17 cellular contexts compared by ENCODE assay signal in the genomic region with DNA sequence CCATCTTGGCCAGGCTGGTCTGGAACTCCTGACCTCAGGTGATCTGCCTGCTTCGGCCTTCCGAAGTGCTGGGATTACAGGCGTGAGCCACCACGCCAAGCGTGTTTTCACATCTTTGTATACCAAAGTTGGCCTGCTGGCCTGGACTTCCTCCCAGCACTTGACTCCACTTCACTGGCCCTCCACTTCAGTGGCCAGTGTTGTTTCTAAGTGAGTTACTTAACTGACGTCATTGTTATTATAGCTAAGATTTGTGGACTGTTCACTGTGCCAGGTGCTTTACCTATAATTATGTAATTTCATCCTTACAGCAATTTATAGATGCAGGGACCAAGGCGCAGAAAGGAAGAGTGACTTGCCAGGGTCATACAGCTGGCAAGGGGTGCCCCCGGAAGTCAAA. TPM values are rescaled to one million over a fixed set of nuclear protein-coding genes. Genes with fewer than 3 reads are reported as not detected.
DNase-seq lines count a peak whose midpoint lies in the region; ATAC-seq, FAIRE-seq and TF ChIP-seq lines count a peak whose summit lies in the region.
"Had no signal": no experiment of that assay in that cellular context is flagged by ENCODE, and none has a peak within 500 bp of the region (broad histone marks: within the 10 kb centered on the region; RNA-seq: fewer than 3 reads in every experiment).

No MANE protein-coding gene starts in this region.

- intact Hi-C loops in IMR-90 (cut with micrococcal nuclease), result no loop called here
- intact Hi-C loops in K562 (cut with micrococcal nuclease), result loop anchor here (5.0 kb wide), 2 partner anchors 49 to 149 kb away; no protein-coding TSS in a partner anchor

- H2BK15ac ChIP-seq in IMR-90 (ENCODE audit: low read depth, low read length), result no peak overlapping the region

- BruUV-seq in IMR-90 (replicated peaks; lab: Mats Ljungman, UMichigan), result no TSS peak
- BruUV-seq in K562 (replicated peaks; lab: Mats Ljungman, UMichigan), result no TSS peak

- no peak overlapping the region for H3K4ac ChIP-seq in IMR-90 (ENCODE audit: low read depth, low read length)

- no peak overlapping the region for H3K56ac ChIP-seq in IMR-90 (ENCODE audit: extremely low read depth, insufficient read depth, low read length)

- peaks cover 52 to 94% of the 10 kb centered on the region in 2 experiments for H3K79me1 ChIP-seq in IMR-90 (ENCODE audit: low read depth in 1 of 2, low read length in 2 of 2)

- H3K4me3 Mint-ChIP-seq in osteocyte (ENCODE audit: unreplicated experiment), result no peak overlapping the region
- H3K4me3 Mint-ChIP-seq: CD4-positive, CD25-positive, alpha-beta regulatory T cell had no signal

- H3K27me3 Mint-ChIP-seq in osteocyte (ENCODE audit: unreplicated experiment), result no peaks in the 10 kb centered on the region

- POLR2A ChIA-PET in IMR-90 (lab: Charles Lee; ENCODE audit: unreplicated experiment) (no interaction called here), K562 (lab: Yijun Ruan, JAX) (interaction anchor here (0.6 to 1.1 kb wide), 3 partner anchors 29 to 592 kb away, joined by 3 to 4 read pairs (median 4); no protein-coding TSS in a partner anchor)

- DNase-seq in IMR-90 (no peak), NCI-H2029 treated with DMSO at 0.1 percent for 48 hours (lab: John Stamatoyannopoulos, UW) (peak; percentile 33), K562 (ENCODE audit: extremely low read depth in 1 of 4, low spot score in 3 of 4) (no peak), osteocyte (ENCODE audit: extremely low spot score, unreplicated experiment) (no peak), Ammon's horn (ENCODE audit: low spot score) (no peak), D341Med (ENCODE audit: low spot score) (no peak)
- DNase-seq: DND-41, GDM1, GOT3, KG1, SIG-M5 had no signal

- H2BK20ac ChIP-seq in IMR-90 (ENCODE audit: low read depth, low read length), result no peak overlapping the region

- no peak overlapping the region for H4K5ac ChIP-seq in IMR-90 (ENCODE audit: low read depth, low read length)

- H3K9me3 Mint-ChIP-seq in osteocyte (ENCODE audit: unreplicated experiment), result no peaks in the 10 kb centered on the region
- H3K9me3 Mint-ChIP-seq: CD4-positive, CD25-positive, alpha-beta regulatory T cell had no signal

- H3K4me3 ChIP-seq in IMR-90 (ENCODE audit: insufficient read depth, low read depth, low read length), result no peak overlapping the region
- H3K4me3 ChIP-seq in K562, result no peak overlapping the region
- H3K4me3 ChIP-seq: MG63 had no signal

- H3K14ac ChIP-seq in IMR-90 (replicated peaks; ENCODE audit: low read depth, low read length), result no peak overlapping the region

- TF ChIP-seq POLR2A in IMR-90 (IDR thresholded peaks at IDR 0.05; ENCODE audit: low read depth, low read length) (no peak), K562 (conservative IDR thresholded peaks at IDR 0.05) (no peak)

- peak; percentile 60 for FAIRE-seq in K562 (lab: Jason Lieb, UNC)
- FAIRE-seq: GM12892, RCC 7860 had no signal

- TF ChIP-seq CTCF in IMR-90 (conservative IDR thresholded peaks at IDR 0.05; ENCODE audit: low read depth, low read length) (no peak), K562 (IDR thresholded peaks at IDR 0.05 in 2 of 3, conservative IDR thresholded peaks at IDR 0.05 in 1 of 3; ENCODE audit: insufficient read depth in 2 of 3, low read depth in 1 of 3, low read length in 3 of 3) (no peak), osteocyte (IDR thresholded peaks at IDR 0.05) (no peak)

- H2AK9ac ChIP-seq in IMR-90 (replicated peaks; ENCODE audit: low read depth, low read length, poor library complexity), result no peak overlapping the region

- H4K20me1 ChIP-seq in IMR-90 (ENCODE audit: insufficient read depth, low read length) (peaks cover 4% of the 10 kb centered on the region; the same call in 1 of the 2 replicates), K562 (replicated peaks; ENCODE audit: control insufficient read depth, insufficient read depth, low read length) (no peaks in the 10 kb centered on the region; the same call in 1 of the 2 replicates)

- no peak overlapping the region for H4K91ac ChIP-seq in IMR-90 (ENCODE audit: insufficient read depth, low read depth, low read length)

- H2AK5ac ChIP-seq in IMR-90 (ENCODE audit: low read depth, low read length), result 0 out of 2 replicates have a peak overlapping the region, but pooled peaks have one; percentile 11

- H3K27ac Mint-ChIP-seq in osteocyte (ENCODE audit: unreplicated experiment), result peak overlapping the region; percentile 97
- H3K27ac Mint-ChIP-seq: CD4-positive, CD25-positive, alpha-beta regulatory T cell had no signal

- H3K4me1 ChIP-seq in IMR-90 (ENCODE audit: control insufficient read depth, insufficient read depth, low read length) (peaks cover 12% of the 10 kb centered on the region), K562 (replicated peaks in 1 of 2; ENCODE audit: control insufficient read depth in 2 of 2, insufficient read depth in 2 of 2, low read length in 2 of 2) (no peaks in the 10 kb centered on the region)

- H4K8ac ChIP-seq in IMR-90 (ENCODE audit: low read depth in 2 of 2, low read length in 2 of 2), result no peak overlapping the region

- TF ChIP-seq EP300 in K562 (IDR thresholded peaks at IDR 0.05; ENCODE audit: low read length), result no peak

- H2AFZ ChIP-seq in IMR-90 (replicated peaks; ENCODE audit: low read length, poor library complexity) (no peak overlapping the region), K562 (ENCODE audit: low read depth, low read length) (no peak overlapping the region)

- peaks cover 90% of the 10 kb centered on the region for H3K4me1 Mint-ChIP-seq in osteocyte (ENCODE audit: unreplicated experiment)
- H3K4me1 Mint-ChIP-seq: CD4-positive, CD25-positive, alpha-beta regulatory T cell had no signal

- H3K36me3 Mint-ChIP-seq in osteocyte (ENCODE audit: unreplicated experiment), result peaks cover 2% of the 10 kb centered on the region
- H3K36me3 Mint-ChIP-seq: CD4-positive, CD25-positive, alpha-beta regulatory T cell had no signal

- no peaks in the 10 kb centered on the region for H3K9me3 ChIP-seq in IMR-90 (ENCODE audit: control insufficient read depth, insufficient read depth, low read length)
- no peaks in the 10 kb centered on the region for H3K9me3 ChIP-seq in K562 (replicated peaks; ENCODE audit: control insufficient read depth, insufficient read depth, low read depth, low read length)
- H3K9me3 ChIP-seq: MG63 had no signal

- H3K27ac ChIP-seq in IMR-90 (ENCODE audit: insufficient read depth, low read length) (no peak overlapping the region), K562 (ENCODE audit: extremely low read depth, low read depth, low read length) (no peak overlapping the region)
- H3K27ac ChIP-seq: HL-60 had no signal

- peaks cover 17% of the 10 kb centered on the region for H3K9me1 ChIP-seq in IMR-90 (ENCODE audit: insufficient read depth, low read length)
- H3K9me1 ChIP-seq in K562 (ENCODE audit: control insufficient read depth, insufficient read depth, low read length), result no peaks in the 10 kb centered on the region

- H3K79me2 ChIP-seq in K562 (ENCODE audit: control insufficient read depth, insufficient read depth, low read length), result no peaks in the 10 kb centered on the region

- TF ChIP-seq RAD21 in IMR-90 (IDR thresholded peaks at IDR 0.05; ENCODE audit: low read length) (no peak), K562 (CRISPR knock-in tag; conservative IDR thresholded peaks at IDR 0.05 in 1 of 2, IDR thresholded peaks at IDR 0.05 in 1 of 2) (no peak)

- H3K23ac ChIP-seq in IMR-90 (ENCODE audit: low read depth, low read length), result no peak overlapping the region

- H3K36me3 ChIP-seq in IMR-90 (ENCODE audit: control insufficient read depth, insufficient read depth, low read length) (no peaks in the 10 kb centered on the region; the same call in 1 of the 2 replicates), K562 (ENCODE audit: control insufficient read depth, insufficient read depth, low read length) (no peaks in the 10 kb centered on the region)

- H3K4me2 ChIP-seq in IMR-90 (ENCODE audit: low read depth, low read length) (no peak overlapping the region), K562 (ENCODE audit: insufficient read depth, low read length) (no peak overlapping the region)

- H3K9ac ChIP-seq in IMR-90 (ENCODE audit: low read depth, low read length), result no peak overlapping the region
- H3K9ac ChIP-seq in K562 (ENCODE audit: insufficient read depth in 1 of 2, low read depth in 2 of 2, low read length in 2 of 2), result no peak overlapping the region

- no peak overlapping the region for H2BK5ac ChIP-seq in IMR-90 (ENCODE audit: low read depth, low read length, poor library complexity, severe bottlenecking)

- in situ Hi-C loops in IMR-90 (cut with MboI; ENCODE audit: low sequenced_read_pairs), result no loop called here
- in situ Hi-C loops in K562 (cut with MboI), result no loop called here

- H3K18ac ChIP-seq in IMR-90 (ENCODE audit: low read depth, low read length), result no peak overlapping the region

- H3K27me3 ChIP-seq in IMR-90 (ENCODE audit: control insufficient read depth, insufficient read depth, low read length) (no peaks in the 10 kb centered on the region), K562 (ENCODE audit: control insufficient read depth in 2 of 2, insufficient read depth in 2 of 2, low read length in 2 of 2) (peaks cover 33 to 71% of the 10 kb centered on the region in 2 experiments)
- H3K27me3 ChIP-seq: MG63 had no signal

- dilution Hi-C loops in IMR-90 (cut with HindIII; ENCODE audit: low sequenced_read_pairs, unreplicated experiment), result no loop called here

- ATAC-seq in IMR-90 (ENCODE audit: low read depth), result no peak
- no peak for ATAC-seq in K562
- no peak for ATAC-seq in HG03439 (IDR thresholded peaks at IDR 0.05; ENCODE audit: unreplicated experiment)

- no peak overlapping the region for H2BK120ac ChIP-seq in IMR-90 (ENCODE audit: low read depth, low read length)

- 94% methylated on average over 5 of the region's 8 CpGs; no CpG with 5 or more reads in 1 of the 2 experiments for WGBS in IMR-90 (ENCODE audit: extremely low coverage in 2 of 2, insufficient read length in 1 of 2), 2 experiments
- 3% methylated on average over 8 of the region's 8 CpGs for WGBS in K562 (ENCODE audit: insufficient coverage, low coverage, missing lambda C conversion rate)

- CTCF ChIA-PET in IMR-90 (lab: Yijun Ruan, JAX), result interaction anchor here (0.5 to 1.0 kb wide), 2 partner anchors 8 to 33 kb away, joined by 3 read pairs; no protein-coding TSS in a partner anchor
- CTCF ChIA-PET in K562 (lab: Yijun Ruan, JAX; ENCODE audit: low intra/inter-chr PET ratio), result no interaction called here

RNA-seq across cellular contexts. Expression of gene HRH1, which starts 52.0 kb away (rescaled TPM):
- total RNA-seq in IMR-90 (2012; rRNA removed), result 13.1 and 16.1 TPM in 2 replicates
- polyA plus RNA-seq in IMR-90 (2012; rRNA removed), result 7.6 and 8.1 TPM in 2 replicates
- 3.3 and 4.8 TPM in 2 replicates for polyA plus RNA-seq in IMR-90 (2012; cell fraction: cytosol; rRNA removed)
- polyA plus RNA-seq in IMR-90 (2012; cell fraction: nucleus; rRNA removed; ENCODE audit: low replicate concordance), result 4.1 and 7.2 TPM in 2 replicates
- total RNA-seq in K562 (2011; cell fraction: chromatin; rRNA removed; ENCODE audit: low replicate concordance), result not detected in 2 replicates
- total RNA-seq in K562 (2011; cell fraction: nucleolus; rRNA removed), result not detected in 2 replicates
- total RNA-seq in K562 (2011; cell fraction: nucleoplasm; rRNA removed), result not detected in 2 replicates
- total RNA-seq in K562 (2014; rRNA removed), result 0.04 and 0.05 TPM in 2 replicates
- total RNA-seq in K562 (2014; rRNA removed; fragmentation: Illumina TruSeq; extraction: Trizol), result 0.15 TPM in 1 of 2 replicates, not detected in the other
- 0.07 and 0.19 TPM in 2 replicates for total RNA-seq in K562 (2015; rRNA removed; fragmentation: Illumina TruSeq; extraction: Trizol)
- total RNA-seq in K562 (2021), result 0.04 TPM in 1 of 2 replicates, not detected in the other
- 0.07 TPM in 1 of 2 replicates, not detected in the other for polyA plus RNA-seq in K562 (2011; rRNA removed)
- polyA plus RNA-seq in K562 (2011; cell fraction: cytosol; rRNA removed), result 0.01 and 0.03 TPM in 2 replicates
- polyA plus RNA-seq in K562 (2011; cell fraction: nucleus; rRNA removed), result not detected in 2 replicates
- 0.05 and 0.25 TPM in 2 replicates for polyA plus RNA-seq in K562 (2012)
- 0.04 TPM in 1 of 2 replicates, not detected in the other for polyA plus RNA-seq in K562 (2014; fragmentation: Illumina TruSeq; extraction: Trizol)
- under 1 TPM; 0.03 to 0.13 TPM for polyA plus RNA-seq in K562 (2014; fragmentation: Nextera tagmentation; extraction: Ambion mirVana)
- polyA plus RNA-seq in K562 (2014; rRNA removed), result 0.16 TPM in 1 of 2 replicates, not detected in the other
- 0.18 TPM in 1 of 2 replicates, not detected in the other for polyA minus RNA-seq in K562 (2011; rRNA and poly(A)+ RNA removed)
- not detected in 2 replicates for polyA minus RNA-seq in K562 (2011; cell fraction: cytosol; rRNA and poly(A)+ RNA removed)
- not detected in 2 replicates for polyA minus RNA-seq in K562 (2011; cell fraction: nucleus; rRNA and poly(A)+ RNA removed)
- 28.6 and 30.3 TPM in 2 replicates for total RNA-seq in osteocyte

Comparison
In these comparisons a context has a peak if more than half of its experiments do, and no peak if none do; other contexts are left out.
1. RNA of gene HRH1, which starts 52.0 kb away (total RNA-seq): 28.6 to 30.3 TPM in osteocyte and 13.1 to 16.1 TPM in IMR-90; 0.04 to 0.19 TPM in K562; every median in the first group is over 10 times any median in the second.